In the genomic region with DNA sequence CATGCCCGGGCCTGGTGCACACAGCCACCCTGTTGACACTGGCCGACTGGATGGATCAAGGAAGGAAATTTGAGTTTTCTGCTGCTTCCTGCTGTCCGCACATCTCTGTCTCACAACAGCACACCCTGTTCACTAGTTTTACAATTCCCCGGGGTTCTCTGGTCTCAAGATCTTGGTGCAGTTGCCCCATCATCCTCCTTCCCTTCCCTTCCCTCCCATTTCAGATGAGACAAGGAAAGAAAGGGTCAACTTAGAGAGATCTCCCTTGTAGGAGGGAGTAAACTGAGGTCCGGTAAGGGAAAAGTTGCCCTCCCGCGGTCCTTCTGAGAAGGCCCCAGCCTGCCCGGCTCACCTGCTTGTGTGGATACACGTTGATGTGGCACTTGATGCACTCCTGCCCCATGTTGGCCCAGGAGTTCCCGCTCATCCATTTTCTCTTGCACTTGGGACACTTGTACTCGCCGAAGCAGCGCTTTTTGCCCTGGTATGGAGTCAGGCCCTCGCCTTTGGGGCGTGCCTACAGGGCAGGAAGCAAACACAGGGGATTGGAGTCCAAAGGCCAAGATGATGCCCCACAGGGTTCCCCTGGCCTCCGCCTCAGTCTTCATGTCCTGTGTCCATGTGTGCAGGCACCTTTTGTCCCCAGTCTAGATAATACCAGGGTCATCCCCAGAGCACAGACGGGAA, we compare ENCODE assay signal across 31 cellular contexts. TPM values are rescaled to one million over a fixed set of nuclear protein-coding genes. Genes with fewer than 3 reads are reported as not detected.
DNase-seq lines count a peak whose midpoint lies in the region; ATAC-seq and TF ChIP-seq lines count a peak whose summit lies in the region.
"Had no signal": no experiment of that assay in that cellular context is flagged by ENCODE, and none has a peak within 500 bp of the region (broad histone marks: within the 10 kb centered on the region; RNA-seq: fewer than 3 reads in every experiment).

No MANE protein-coding gene starts in this region.

- no peak overlapping the region for H3K56ac ChIP-seq in H9 (ENCODE audit: insufficient read length, low read depth, low read length)

- peaks cover 2 to 7% of the 10 kb centered on the region in 2 experiments for H3K4me1 Mint-ChIP-seq in H9

- TF ChIP-seq CTCF in H9 (conservative IDR thresholded peaks at IDR 0.05) (no peak), liver (IDR thresholded peaks at IDR 0.05; ENCODE audit: low read depth, low read length, missing input control) (no peak), spleen (IDR thresholded peaks at IDR 0.05 in 8 of 11, conservative IDR thresholded peaks at IDR 0.05 in 3 of 11) (no peak), gastroesophageal sphincter (IDR thresholded peaks at IDR 0.05) (no peak)

- H2AFZ ChIP-seq in H9 (ENCODE audit: low read length): no peak overlapping the region
- H2AFZ ChIP-seq: GM23338 had no signal

- no peak overlapping the region for H2BK15ac ChIP-seq in H9 (ENCODE audit: low read depth, low read length)

- no peak overlapping the region for H2BK12ac ChIP-seq in H9 (ENCODE audit: insufficient read length, low read depth, low read length)

- H3K4me3 Mint-ChIP-seq in H9: no peak overlapping the region
- H3K4me3 Mint-ChIP-seq: brain; GM23338; HFFc6; IgD-negative memory B cell; naive thymus-derived CD8-positive, alpha-beta T cell had no signal

- TF ChIP-seq POLR2A in spleen (IDR thresholded peaks at IDR 0.05) (no peak), gastroesophageal sphincter (IDR thresholded peaks at IDR 0.05) (no peak)

- no peak overlapping the region for H3K18ac ChIP-seq in H9 (ENCODE audit: insufficient read length, low read depth, low read length)

- no peaks in the 10 kb centered on the region for H3K79me2 ChIP-seq in H9 (ENCODE audit: insufficient read depth, low read length)

- H3K4me1 ChIP-seq in H9 (ENCODE audit: insufficient read depth, low read length) (no peaks in the 10 kb centered on the region), liver (ENCODE audit: control insufficient read depth in 4 of 4, insufficient read depth in 4 of 4, low read length in 3 of 4) (peaks cover 21 to 65% (median 45%) of the 10 kb centered on the region in 4 donors), spleen (peaks cover 2 to 54% (median 23%) of the 10 kb centered on the region in 6 donors), gastroesophageal sphincter (peaks cover 14 to 56% (median 47%) of the 10 kb centered on the region in 3 donors)
- H3K4me1 ChIP-seq: A549 had no signal

- H3K14ac ChIP-seq in H9 (ENCODE audit: insufficient read depth, low read length): no peak overlapping the region; the same call in 1 of the 2 replicates

- H2BK5ac ChIP-seq in H9 (ENCODE audit: insufficient read length, low read length): no peak overlapping the region

- no peak overlapping the region for H4K5ac ChIP-seq in H9 (ENCODE audit: insufficient read length, low read depth, low read length)

- H3K27ac Mint-ChIP-seq in H9: peak overlapping the region in 2 of 3 experiments; percentile 28 to 88; a peak in 2 of 7 replicates
- H3K27ac Mint-ChIP-seq: GM23338; HFFc6; naive thymus-derived CD8-positive, alpha-beta T cell had no signal

- H4K8ac ChIP-seq in H9 (replicated peaks; ENCODE audit: insufficient read length, low read depth, low read length): no peak overlapping the region

- no peak overlapping the region for H3K9ac ChIP-seq in H9 (ENCODE audit: extremely low read depth, insufficient read length, low read length)
- no peak overlapping the region for H3K9ac ChIP-seq in liver (ENCODE audit: low read depth in 1 of 2, low read length in 2 of 2)

- H3K27me3 Mint-ChIP-seq in H9 (ENCODE audit: low read depth): peaks cover 3% of the 10 kb centered on the region
- H3K27me3 Mint-ChIP-seq: IgD-negative memory B cell had no signal

- DNase-seq in H9 (no peak), Right ventricle myocardium superior (peak; percentile 32), spleen (peak; percentile 60)
- no peak for DNase-seq in stimulated activated CD8-positive, alpha-beta memory T cell treated with anti-CD3 and anti-CD28 coated beads, Interleukin-4, amount 100 ng/mL, for 48 hours
- DNase-seq in stimulated activated CD4-positive, alpha-beta T cell treated with anti-CD3 and anti-CD28 coated beads, Interleukin-15, amount 100 ng/mL, for 24 hours: no peak
- DNase-seq: activated CD4-positive, alpha-beta T cell treated with anti-CD3 and anti-CD28 coated beads for 4 hours; activated CD8-positive, alpha-beta memory T cell treated with anti-CD3 and anti-CD28 coated beads for 24 hours; activated gamma-delta T cell treated with Interleukin-2 at 50 U/mL for 16 hours; AML-193; effector memory CD4-positive, alpha-beta T cell; foreskin fibroblast; HFFc6; midbrain; NCI-H1048; NCI-H2081; NCI-H2227 treated with DMSO at 0.1 percent for 48 hours; retina; SIG-M5; stimulated activated naive CD8-positive, alpha-beta T cell treated with anti-CD3 and anti-CD28 coated beads, Interleukin-15, Interleukin-2, amounts not matched to agents 100 U/mL and 50 U/mL, for 24 hours; T-helper 9 cell had no signal

- no peak overlapping the region for H3K4me2 ChIP-seq in H9 (ENCODE audit: insufficient read depth, insufficient read length, low read length)
- H3K4me2 ChIP-seq: A549, GM23338 had no signal

- H3K23me2 ChIP-seq in H9 (ENCODE audit: insufficient read length, low read depth, low read length, poor library complexity, severe bottlenecking): no peaks in the 10 kb centered on the region

- H4K91ac ChIP-seq in H9 (ENCODE audit: insufficient read length, low read depth, low read length): no peak overlapping the region

- no peak overlapping the region for H2BK20ac ChIP-seq in H9 (ENCODE audit: low read depth, low read length, poor library complexity, severe bottlenecking)

- no peaks in the 10 kb centered on the region for H3K27me3 ChIP-seq in H9 (ENCODE audit: insufficient read depth, low read length)
- no peaks in the 10 kb centered on the region for H3K27me3 ChIP-seq in liver (ENCODE audit: control insufficient read depth in 4 of 4, insufficient read depth in 4 of 4, low read length in 3 of 4)
- no peaks in the 10 kb centered on the region for H3K27me3 ChIP-seq in spleen (replicated peaks in 1 of 7)
- H3K27me3 ChIP-seq in gastroesophageal sphincter: no peaks in the 10 kb centered on the region
- H3K27me3 ChIP-seq: tibial artery had no signal

- no peak overlapping the region for H3T11ph ChIP-seq in H9 (ENCODE audit: low read length)

- no peak overlapping the region for H2AK5ac ChIP-seq in H9 (ENCODE audit: insufficient read length, low read length)

- no CpG with 5 or more reads among the region's 17 CpGs for WGBS in H9 (ENCODE audit: extremely low coverage, insufficient read length, low lambda C conversion rate)
- 86% methylated on average over 17 of the region's 17 CpGs for WGBS in liver
- 88 to 96% (median 90%) methylated on average over 17 of the region's 17 CpGs for WGBS in spleen, 5 donors
- WGBS in gastroesophageal sphincter (ENCODE audit: low coverage in 1 of 2), 2 donors: 92 to 100% methylated on average over 1 to 8 of the region's 17 CpGs

- TF ChIP-seq RAD21 in liver (IDR thresholded peaks at IDR 0.05): peak in 1 of 2 donors; percentile 36

- H3K4me3 ChIP-seq in liver (ENCODE audit: low read depth in 1 of 3, low read length in 3 of 3): no peak overlapping the region
- H3K4me3 ChIP-seq in spleen: no peak overlapping the region
- no peak overlapping the region for H3K4me3 ChIP-seq in gastroesophageal sphincter
- H3K4me3 ChIP-seq: A549, GM23338, tibial artery had no signal

- H3K27ac ChIP-seq in H9 (ENCODE audit: insufficient read length, low read depth, low read length): no peak overlapping the region
- H3K27ac ChIP-seq in liver (ENCODE audit: low read depth in 1 of 2, low read length in 2 of 2): peak overlapping the region in 1 of 2 donors; percentile 28
- H3K27ac ChIP-seq in spleen: no peak overlapping the region
- H3K27ac ChIP-seq in gastroesophageal sphincter: peak overlapping the region in 2 of 4 donors; percentile 10 to 59
- H3K27ac ChIP-seq: A549, tibial artery, VCaP had no signal

- no peaks in the 10 kb centered on the region for H4K20me1 ChIP-seq in H9 (ENCODE audit: control insufficient read depth, insufficient read depth, insufficient read length)

- H3K36me3 ChIP-seq in liver (ENCODE audit: control insufficient read depth in 4 of 4, insufficient read depth in 3 of 4, low read depth in 1 of 4, low read length in 3 of 4) (peaks cover 0 to 5% (median under 1%) of the 10 kb centered on the region in 4 donors), spleen (peaks cover 0 to 30% (median 0%) of the 10 kb centered on the region in 6 donors), gastroesophageal sphincter (peaks cover 0 to 33% of the 10 kb centered on the region in 2 donors)

- intact Hi-C loops in Right ventricle myocardium superior (cut with DNase I) (no loop called here), spleen (cut with DNase I; ENCODE audit: low total_unique reads) (no loop called here)

- no peak overlapping the region for H2BK120ac ChIP-seq in H9 (ENCODE audit: low read depth, low read length, poor library complexity, severe bottlenecking)

- peaks cover 0 to 2% (median 0%) of the 10 kb centered on the region in 3 experiments; a peak in 2 of 7 replicates for H3K36me3 Mint-ChIP-seq in H9 (ENCODE audit: insufficient read depth in 1 of 3, low read depth in 3 of 3)
- H3K36me3 Mint-ChIP-seq: brain; IgD-negative memory B cell; naive thymus-derived CD8-positive, alpha-beta T cell had no signal

- no peak overlapping the region for H3K23ac ChIP-seq in H9 (ENCODE audit: insufficient read length, low read depth, low read length)

- H3K9me3 Mint-ChIP-seq in H9: no peaks in the 10 kb centered on the region
- H3K9me3 Mint-ChIP-seq: GM23338; HFFc6; naive thymus-derived CD8-positive, alpha-beta T cell had no signal

- ATAC-seq in Right ventricle myocardium superior (ENCODE audit: poor library complexity) (no peak), gastroesophageal sphincter (no peak), HG02870 (IDR thresholded peaks at IDR 0.05; ENCODE audit: unreplicated experiment) (no peak)
- ATAC-seq: A549; GM23338; naive thymus-derived CD8-positive, alpha-beta T cell; Panc1; stimulated activated naive CD8-positive, alpha-beta T cell treated with anti-CD3 and anti-CD28 coated beads, Interleukin-15, Interleukin-2, amounts not matched to agents 100 U/mL and 50 U/mL, for 24 hours had no signal

- H3K79me1 ChIP-seq in H9 (ENCODE audit: insufficient read depth, low read depth, low read length, poor library complexity, severe bottlenecking): no peaks in the 10 kb centered on the region

- H3K9me3 ChIP-seq in H9 (ENCODE audit: control insufficient read depth, low read depth, low read length): no peaks in the 10 kb centered on the region
- H3K9me3 ChIP-seq in liver (ENCODE audit: control insufficient read depth in 4 of 4, low read length in 3 of 4): no peaks in the 10 kb centered on the region
- no peaks in the 10 kb centered on the region for H3K9me3 ChIP-seq in spleen
- no peaks in the 10 kb centered on the region for H3K9me3 ChIP-seq in gastroesophageal sphincter
- H3K9me3 ChIP-seq: A549, tibial artery had no signal

- TF ChIP-seq EP300 in gastroesophageal sphincter (IDR thresholded peaks at IDR 0.05): no peak

- no peak overlapping the region for H3K4ac ChIP-seq in H9 (ENCODE audit: low read depth, low read length)

RNA-seq across cellular contexts. Expression of gene PPIF, which starts 46.8 kb away (rescaled TPM):
- total RNA-seq in H9 (2021) (79.7 and 80.4 TPM in 2 replicates), Right ventricle myocardium superior (146 TPM), liver (10 to 100 TPM; 22.2 to 84.3 TPM), spleen (10 to 100 TPM; 65.0 to 99.3 (median 73.2) TPM), gastroesophageal sphincter (10 to 100 TPM; 16.5 to 38.0 (median 22.8) TPM)
- polyA plus RNA-seq in liver (10 to 100 TPM; 51.4 to 68.6 TPM), spleen (10 to 100 TPM; 29.2 to 66.9 (median 33.5) TPM)

RNA-seq across cellular contexts. Expression of gene ZCCHC24, which starts 51.4 kb away (rescaled TPM):
- total RNA-seq in H9 (2021) (3.5 and 3.8 TPM in 2 replicates), Right ventricle myocardium superior (53.3 TPM), liver (10 to 100 TPM in 1 of 2 donors, 1 to 10 TPM in 1; 7.8 to 23.9 TPM), spleen (10 to 100 TPM; 12.6 to 34.1 (median 27.1) TPM), gastroesophageal sphincter (100 to 1,000 TPM in 1 of 4 donors, 10 to 100 TPM in 3; 60.5 to 186 (median 84.1) TPM)
- polyA plus RNA-seq in liver (10 to 100 TPM; 13.2 to 16.4 TPM), spleen (10 to 100 TPM in 1 of 3 donors, 1 to 10 TPM in 2; 4.9 to 11.8 (median 5.8) TPM)

Comparison
In these comparisons a context has a peak if more than half of its experiments do, and no peak if none do; other contexts are left out.
1. DNase-seq: peak in Right ventricle myocardium superior (single experiment) and spleen (single experiment); none in H9 (single experiment), stimulated activated CD8-positive, alpha-beta memory T cell treated with anti-CD3 and anti-CD28 coated beads, Interleukin-4, amount 100 ng/mL, for 48 hours (single experiment) and stimulated activated CD4-positive, alpha-beta T cell treated with anti-CD3 and anti-CD28 coated beads, Interleukin-15, amount 100 ng/mL, for 24 hours (single experiment).